ENCODE assay signal across 20 cellular contexts in genomic region chr6:90446164-90446563, GRCh38.
DNase-seq lines count a peak whose midpoint lies in the region; ATAC-seq and TF ChIP-seq lines count a peak whose summit lies in the region.
"Had no signal": no experiment of that assay in that cellular context is flagged by ENCODE, and none has a peak within 500 bp of the region (broad histone marks: within the 10 kb centered on the region; RNA-seq: fewer than 3 reads in every experiment).

No MANE protein-coding gene starts in this region.

- ATAC-seq in HG02798 (IDR thresholded peaks at IDR 0.05; ENCODE audit: poor library complexity, unreplicated experiment): no peak
- ATAC-seq in GM19397 (IDR thresholded peaks at IDR 0.05; ENCODE audit: unreplicated experiment): no peak
- no peak for ATAC-seq in left ventricle myocardium superior
- ATAC-seq: GM12878, left lobe of liver, sciatic nerve had no signal

- H3K36me3 Mint-ChIP-seq in activated CD4-positive, alpha-beta T cell treated with anti-CD3 and anti-CD28 coated beads, Interleukin-2, amount 10 ng/mL, durations not matched to agents 24 days and 14 days (ENCODE audit: low read depth): peaks cover 4% of the 10 kb centered on the region
- peaks cover 17% of the 10 kb centered on the region for H3K36me3 Mint-ChIP-seq in activated T-helper 2 cell treated with anti-CD3 and anti-CD28 coated beads, Interferon-gamma antibody, Interleukin-2, Interleukin-4, amounts not matched to agents 10 μg/mL and 5 μg/mL and 100 μg/mL, durations not matched to agents 14 hours and 24 hours and 36 hours (ENCODE audit: low read depth)
- H3K36me3 Mint-ChIP-seq: CD4-positive, CD25-positive, alpha-beta regulatory T cell; mesothelial cell of epicardium had no signal

- no peak overlapping the region for H3K4me3 ChIP-seq in fibroblast of pulmonary artery (replicated peaks; ENCODE audit: low read depth, low read length)
- H3K4me3 ChIP-seq: GM12878, testis had no signal

- no peak for DNase-seq in activated CD4-positive, alpha-beta T cell treated with anti-CD3 and anti-CD28 coated beads, Interleukin-2, amount 10 ng/mL, durations not matched to agents 24 days and 14 days
- no peak for DNase-seq in activated CD4-positive, alpha-beta T cell treated with anti-CD3 and anti-CD28 coated beads, Interleukin-2, amount 50 U/mL, for 48 hours
- peak; percentile 86 for DNase-seq in NCI-H1105 (lab: John Stamatoyannopoulos, UW)
- DNase-seq in activated T-helper 2 cell treated with anti-CD3 and anti-CD28 coated beads, Interferon-gamma antibody, Interleukin-2, Interleukin-4, amounts not matched to agents 10 μg/mL and 5 μg/mL and 100 μg/mL, durations not matched to agents 14 hours and 24 hours and 36 hours (ENCODE audit: low spot score): no peak
- DNase-seq in fibroblast of pulmonary artery (ENCODE audit: low read depth): peak; percentile 9
- DNase-seq in left ventricle myocardium superior: no peak
- DNase-seq: CD4-positive, CD25-positive, alpha-beta regulatory T cell; DMS53; head of caudate nucleus; HFFc6; NCI-H187; RPMI8226; testis had no signal

- H3K4me1 Mint-ChIP-seq in activated CD4-positive, alpha-beta T cell treated with anti-CD3 and anti-CD28 coated beads, Interleukin-2, amount 10 ng/mL, durations not matched to agents 24 days and 14 days: peaks cover 38% of the 10 kb centered on the region
- peaks cover 56% of the 10 kb centered on the region for H3K4me1 Mint-ChIP-seq in activated T-helper 2 cell treated with anti-CD3 and anti-CD28 coated beads, Interferon-gamma antibody, Interleukin-2, Interleukin-4, amounts not matched to agents 10 μg/mL and 5 μg/mL and 100 μg/mL, durations not matched to agents 14 hours and 24 hours and 36 hours (ENCODE audit: low read depth)

- peak overlapping the region; percentile 86 for H3K27ac Mint-ChIP-seq in activated CD4-positive, alpha-beta T cell treated with anti-CD3 and anti-CD28 coated beads, Interleukin-2, amount 10 ng/mL, durations not matched to agents 24 days and 14 days
- H3K27ac Mint-ChIP-seq in activated T-helper 2 cell treated with anti-CD3 and anti-CD28 coated beads, Interferon-gamma antibody, Interleukin-2, Interleukin-4, amounts not matched to agents 10 μg/mL and 5 μg/mL and 100 μg/mL, durations not matched to agents 14 hours and 24 hours and 36 hours: peak overlapping the region; percentile 97
- H3K27ac Mint-ChIP-seq: HFFc6, mesothelial cell of epicardium, nephron had no signal

- no peaks in the 10 kb centered on the region for H3K27me3 Mint-ChIP-seq in activated CD4-positive, alpha-beta T cell treated with anti-CD3 and anti-CD28 coated beads, Interleukin-2, amount 10 ng/mL, durations not matched to agents 24 days and 14 days
- no peaks in the 10 kb centered on the region for H3K27me3 Mint-ChIP-seq in activated T-helper 2 cell treated with anti-CD3 and anti-CD28 coated beads, Interferon-gamma antibody, Interleukin-2, Interleukin-4, amounts not matched to agents 10 μg/mL and 5 μg/mL and 100 μg/mL, durations not matched to agents 14 hours and 24 hours and 36 hours (ENCODE audit: low read depth)

- peaks cover 8% of the 10 kb centered on the region for H3K9me3 Mint-ChIP-seq in activated CD4-positive, alpha-beta T cell treated with anti-CD3 and anti-CD28 coated beads, Interleukin-2, amount 10 ng/mL, durations not matched to agents 24 days and 14 days
- peaks cover 3% of the 10 kb centered on the region for H3K9me3 Mint-ChIP-seq in activated T-helper 2 cell treated with anti-CD3 and anti-CD28 coated beads, Interferon-gamma antibody, Interleukin-2, Interleukin-4, amounts not matched to agents 10 μg/mL and 5 μg/mL and 100 μg/mL, durations not matched to agents 14 hours and 24 hours and 36 hours
- H3K9me3 Mint-ChIP-seq: HFFc6, mesothelial cell of epicardium, nephron had no signal

- no peak for TF ChIP-seq CTCF in fibroblast of pulmonary artery (IDR thresholded peaks at IDR 0.05; ENCODE audit: low read length, missing control alignments)

- intact Hi-C loops in activated CD4-positive, alpha-beta T cell treated with anti-CD3 and anti-CD28 coated beads, Interleukin-2, amount 10 ng/mL, durations not matched to agents 24 days and 14 days (cut with micrococcal nuclease): no loop called here
- intact Hi-C loops in activated T-helper 2 cell treated with anti-CD3 and anti-CD28 coated beads, Interferon-gamma antibody, Interleukin-2, Interleukin-4, amounts not matched to agents 10 μg/mL and 5 μg/mL and 100 μg/mL, durations not matched to agents 14 hours and 24 hours and 36 hours (cut with micrococcal nuclease): no loop called here
- intact Hi-C loops in left ventricle myocardium superior (cut with micrococcal nuclease): no loop called here

- H3K4me3 Mint-ChIP-seq in activated CD4-positive, alpha-beta T cell treated with anti-CD3 and anti-CD28 coated beads, Interleukin-2, amount 10 ng/mL, durations not matched to agents 24 days and 14 days: no peak overlapping the region
- no peak overlapping the region for H3K4me3 Mint-ChIP-seq in activated T-helper 2 cell treated with anti-CD3 and anti-CD28 coated beads, Interferon-gamma antibody, Interleukin-2, Interleukin-4, amounts not matched to agents 10 μg/mL and 5 μg/mL and 100 μg/mL, durations not matched to agents 14 hours and 24 hours and 36 hours (ENCODE audit: low read depth)
- H3K4me3 Mint-ChIP-seq: HFFc6, mesothelial cell of epicardium, nephron had no signal

Comparison
In these comparisons a context has a peak if more than half of its experiments do, and no peak if none do; other contexts are left out.
1. DNase-seq: peak in NCI-H1105 (single experiment) and fibroblast of pulmonary artery (single experiment); none in activated CD4-positive, alpha-beta T cell treated with anti-CD3 and anti-CD28 coated beads, Interleukin-2, amount 10 ng/mL, durations not matched to agents 24 days and 14 days (single experiment), activated CD4-positive, alpha-beta T cell treated with anti-CD3 and anti-CD28 coated beads, Interleukin-2, amount 50 U/mL, for 48 hours (0 of 2), activated T-helper 2 cell treated with anti-CD3 and anti-CD28 coated beads, Interferon-gamma antibody, Interleukin-2, Interleukin-4, amounts not matched to agents 10 μg/mL and 5 μg/mL and 100 μg/mL, durations not matched to agents 14 hours and 24 hours and 36 hours (single experiment) and left ventricle myocardium superior (single experiment).